3 cellular contexts compared by ENCODE assay signal in the genomic region with DNA sequence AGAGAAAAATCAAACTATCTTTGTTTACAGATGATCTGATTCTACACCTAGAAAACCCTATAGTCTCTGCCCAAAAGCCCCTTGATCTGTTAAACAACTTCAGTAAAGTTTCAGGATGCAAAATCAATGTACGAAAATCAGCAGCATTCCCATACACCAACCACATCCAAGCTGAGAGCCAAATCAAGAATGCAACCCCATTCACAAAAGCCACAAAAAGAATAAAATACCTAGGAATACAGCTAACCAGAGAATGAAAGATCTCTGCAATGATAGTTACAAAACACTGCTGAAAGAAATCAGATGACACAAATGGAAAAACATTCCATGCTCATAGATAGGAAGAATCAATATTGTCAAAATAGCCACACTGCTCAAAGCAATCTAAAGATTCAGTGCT.
TF ChIP-seq lines count a peak whose summit lies in the region.

No MANE protein-coding gene starts in this region.

TF ChIP-seq in SK-N-SH, 30 proteins besides CTCF, POLR2A, EP300 and RAD21:
- TF ChIP-seq JUND (IDR thresholded peaks at IDR 0.05): peak; percentile 23; the same call in 1 of the 2 replicates
- no peak for TF ChIP-seq IRF3 (IDR thresholded peaks at IDR 0.05; ENCODE audit: low read depth, low read length)
- TF ChIP-seq TCF12 (IDR thresholded peaks at IDR 0.05): 0 out of 2 replicates have a peak, but pooled peaks have one; percentile 6
- TF ChIP-seq, protein P1, sequence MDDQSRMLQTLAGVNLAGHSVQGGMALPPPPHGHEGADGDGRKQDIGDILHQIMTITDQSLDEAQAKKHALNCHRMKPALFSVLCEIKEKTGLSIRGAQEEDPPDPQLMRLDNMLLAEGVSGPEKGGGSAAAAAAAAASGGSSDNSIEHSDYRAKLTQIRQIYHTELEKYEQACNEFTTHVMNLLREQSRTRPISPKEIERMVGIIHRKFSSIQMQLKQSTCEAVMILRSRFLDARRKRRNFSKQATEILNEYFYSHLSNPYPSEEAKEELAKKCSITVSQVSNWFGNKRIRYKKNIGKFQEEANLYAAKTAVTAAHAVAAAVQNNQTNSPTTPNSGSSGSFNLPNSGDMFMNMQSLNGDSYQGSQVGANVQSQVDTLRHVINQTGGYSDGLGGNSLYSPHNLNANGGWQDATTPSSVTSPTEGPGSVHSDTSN (IDR thresholded peaks at IDR 0.05): 0 out of 2 replicates have a peak, but pooled peaks have one; percentile 10
- no peak for TF ChIP-seq EZH2phosphoT487 (IDR thresholded peaks at IDR 0.05; ENCODE audit: borderline replicate concordance, low read depth)

TF ChIP-seq in SK-N-SH treated with all-trans-retinoic acid at 6 μM for 48 hours, 23 proteins besides CTCF, POLR2A, EP300 and RAD21:
- TF ChIP-seq, protein P2, sequence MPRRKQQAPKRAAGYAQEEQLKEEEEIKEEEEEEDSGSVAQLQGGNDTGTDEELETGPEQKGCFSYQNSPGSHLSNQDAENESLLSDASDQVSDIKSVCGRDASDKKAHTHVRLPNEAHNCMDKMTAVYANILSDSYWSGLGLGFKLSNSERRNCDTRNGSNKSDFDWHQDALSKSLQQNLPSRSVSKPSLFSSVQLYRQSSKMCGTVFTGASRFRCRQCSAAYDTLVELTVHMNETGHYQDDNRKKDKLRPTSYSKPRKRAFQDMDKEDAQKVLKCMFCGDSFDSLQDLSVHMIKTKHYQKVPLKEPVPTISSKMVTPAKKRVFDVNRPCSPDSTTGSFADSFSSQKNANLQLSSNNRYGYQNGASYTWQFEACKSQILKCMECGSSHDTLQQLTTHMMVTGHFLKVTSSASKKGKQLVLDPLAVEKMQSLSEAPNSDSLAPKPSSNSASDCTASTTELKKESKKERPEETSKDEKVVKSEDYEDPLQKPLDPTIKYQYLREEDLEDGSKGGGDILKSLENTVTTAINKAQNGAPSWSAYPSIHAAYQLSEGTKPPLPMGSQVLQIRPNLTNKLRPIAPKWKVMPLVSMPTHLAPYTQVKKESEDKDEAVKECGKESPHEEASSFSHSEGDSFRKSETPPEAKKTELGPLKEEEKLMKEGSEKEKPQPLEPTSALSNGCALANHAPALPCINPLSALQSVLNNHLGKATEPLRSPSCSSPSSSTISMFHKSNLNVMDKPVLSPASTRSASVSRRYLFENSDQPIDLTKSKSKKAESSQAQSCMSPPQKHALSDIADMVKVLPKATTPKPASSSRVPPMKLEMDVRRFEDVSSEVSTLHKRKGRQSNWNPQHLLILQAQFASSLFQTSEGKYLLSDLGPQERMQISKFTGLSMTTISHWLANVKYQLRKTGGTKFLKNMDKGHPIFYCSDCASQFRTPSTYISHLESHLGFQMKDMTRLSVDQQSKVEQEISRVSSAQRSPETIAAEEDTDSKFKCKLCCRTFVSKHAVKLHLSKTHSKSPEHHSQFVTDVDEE (CRISPR knock-in tag; IDR thresholded peaks at IDR 0.05): no peak
- no peak for TF ChIP-seq ZNF565 (CRISPR knock-in tag; conservative IDR thresholded peaks at IDR 0.05; ENCODE audit: low read depth)
- TF ChIP-seq CREB5 (CRISPR knock-in tag; IDR thresholded peaks at IDR 0.05; ENCODE audit: low read depth): no peak
- TF ChIP-seq ZFP30 (CRISPR knock-in tag; IDR thresholded peaks at IDR 0.05): no peak
TF ChIP-seq in SK-N-SH treated with all-trans-retinoic acid at 6 μM for 48 hours: peak in this region for 0.

TF ChIP-seq in IMR-90, 13 proteins besides CTCF, POLR2A, EP300 and RAD21:
- TF ChIP-seq NFE2L2 (IDR thresholded peaks at IDR 0.05; ENCODE audit: low read depth, low read length) (no peak), SMC3 (IDR thresholded peaks at IDR 0.05; ENCODE audit: low read depth, low read length) (no peak), ELK1 (IDR thresholded peaks at IDR 0.05; ENCODE audit: borderline replicate concordance, low read depth, low read length) (no peak), BHLHE40 (IDR thresholded peaks at IDR 0.05; ENCODE audit: low read depth, low read length) (no peak), RCOR1 (IDR thresholded peaks at IDR 0.05; ENCODE audit: insufficient replicate concordance, low read length) (no peak), RFX5 (IDR thresholded peaks at IDR 0.05; ENCODE audit: low read depth, low read length) (no peak), MAZ (IDR thresholded peaks at IDR 0.05; ENCODE audit: borderline replicate concordance, low read depth, low read length) (no peak), MAFK (IDR thresholded peaks at IDR 0.05; ENCODE audit: low read depth, low read length) (no peak), FOS (IDR thresholded peaks at IDR 0.05; ENCODE audit: low read depth, low read length) (no peak), CHD1 (IDR thresholded peaks at IDR 0.05; ENCODE audit: low read depth, low read length) (no peak), USF2 (IDR thresholded peaks at IDR 0.05; ENCODE audit: low read depth, low read length) (no peak), CEBPB (IDR thresholded peaks at IDR 0.05; ENCODE audit: low read depth, low read length) (no peak), MXI1 (IDR thresholded peaks at IDR 0.05; ENCODE audit: borderline replicate concordance, low read depth, low read length) (no peak)
